ENCODE assay signal across 14 cellular contexts in the genomic region with DNA sequence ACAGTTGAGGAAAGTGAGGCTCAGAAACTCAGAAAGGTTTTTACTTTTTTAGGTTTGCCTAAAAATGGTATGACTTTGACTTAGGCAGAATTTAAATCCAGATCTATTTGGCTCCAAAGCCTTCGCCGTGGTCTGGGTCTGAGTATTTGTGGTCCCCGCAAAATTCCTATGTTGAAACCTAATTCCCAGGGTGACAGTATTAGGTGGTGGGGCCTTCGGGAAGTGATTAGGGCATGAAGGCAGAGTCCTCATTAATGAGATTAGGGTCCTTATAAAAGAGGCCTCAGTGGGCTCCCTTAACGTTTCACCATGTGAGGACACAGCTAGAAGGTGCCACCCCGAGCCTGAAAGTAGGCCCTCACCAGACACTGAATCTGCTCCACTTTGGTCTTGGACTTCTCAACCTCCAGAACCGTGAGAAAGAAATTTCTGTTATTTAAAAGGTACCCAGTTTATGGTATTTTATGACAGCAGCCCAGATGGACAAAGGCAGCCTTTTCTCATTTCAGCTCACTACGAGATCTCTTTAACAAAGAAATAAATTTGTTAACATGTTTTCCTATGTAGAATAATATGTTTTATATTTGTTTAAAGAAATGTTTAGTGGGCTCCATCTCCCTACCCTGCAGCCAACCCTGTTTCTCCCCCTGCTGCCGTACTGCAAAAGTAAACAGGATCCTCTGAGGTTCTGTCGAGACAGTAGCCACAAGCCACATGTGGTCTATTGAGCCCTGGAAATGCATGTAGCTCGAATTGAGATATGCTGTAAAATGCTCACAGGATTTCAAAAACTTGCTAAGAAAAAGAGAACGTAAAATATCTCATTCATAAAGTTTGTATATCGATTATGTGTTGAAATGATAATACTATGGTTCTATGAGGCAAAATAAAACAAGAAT.
DNase-seq lines count a peak whose midpoint lies in the region; ATAC-seq and TF ChIP-seq lines count a peak whose summit lies in the region.
"Had no signal": no experiment of that assay in that cellular context is flagged by ENCODE, and none has a peak within 500 bp of the region (broad histone marks: within the 10 kb centered on the region; RNA-seq: fewer than 3 reads in every experiment).

No MANE protein-coding gene starts in this region.

- peak; percentile 52 for DNase-seq in DMS 273 (lab: John Stamatoyannopoulos, UW; ENCODE audit: unreplicated experiment)
- DNase-seq in DMS 273 treated with DMSO at 0.1 percent for 48 hours (lab: John Stamatoyannopoulos, UW) = no peak
- DNase-seq in Jurkat, Clone E6-1 (ENCODE audit: low read depth, low spot score) = peak; percentile 53
- peak; percentile 15 for DNase-seq in astrocyte of the cerebellum (ENCODE audit: low read depth)
- DNase-seq in osteoblast (ENCODE audit: insufficient read length, low spot score, missing footprints) = no peak
- no peak for DNase-seq in sciatic nerve (ENCODE audit: low spot score)
- no peak for DNase-seq in tibial nerve (ENCODE audit: low spot score in 2 of 2)
- no peak for DNase-seq in AG08395 (ENCODE audit: low spot score)
- DNase-seq: activated CD4-positive, alpha-beta T cell treated with anti-CD3 and anti-CD28 coated beads for 1 hour; body of pancreas; NCI-H1694 treated with DMSO at 0.1 percent for 48 hours; thyroid gland had no signal

- no peak overlapping the region for H3K4me3 ChIP-seq in Jurkat, Clone E6-1 (ENCODE audit: low read length)
- H3K4me3 ChIP-seq in astrocyte of the cerebellum (ENCODE audit: low read depth, low read length) (no peak overlapping the region), osteoblast (ENCODE audit: insufficient read depth, low read length) (no peak overlapping the region), tibial nerve (no peak overlapping the region)
- H3K4me3 ChIP-seq: body of pancreas, skin epidermis, thyroid gland had no signal

- H3K27me3 ChIP-seq in osteoblast (ENCODE audit: insufficient read depth, low read length) (no peaks in the 10 kb centered on the region), tibial nerve (no peaks in the 10 kb centered on the region)
- H3K27me3 ChIP-seq: body of pancreas, thyroid gland had no signal

- no peak for TF ChIP-seq POLR2A in tibial nerve (IDR thresholded peaks at IDR 0.05)

- in situ Hi-C loops in astrocyte of the cerebellum (cut with HindIII; ENCODE audit: low sequenced_read_pairs) = no loop called here

- H3K4me1 ChIP-seq in osteoblast (ENCODE audit: insufficient read depth, low read length) (peaks cover 19% of the 10 kb centered on the region), tibial nerve (peaks cover 0 to 8% (median 0%) of the 10 kb centered on the region in 4 donors)

- H3K4me2 ChIP-seq in osteoblast (ENCODE audit: insufficient read depth, low read length) = no peak overlapping the region

- H3K27ac ChIP-seq in osteoblast (ENCODE audit: low read depth, low read length) = no peak overlapping the region
- peak overlapping the region in 1 of 4 donors; percentile 19 for H3K27ac ChIP-seq in tibial nerve
- H3K27ac ChIP-seq: 22Rv1, skin epidermis had no signal

- H4K20me1 ChIP-seq in osteoblast (ENCODE audit: insufficient read depth, low read length) = no peaks in the 10 kb centered on the region

- TF ChIP-seq EP300 in tibial nerve (IDR thresholded peaks at IDR 0.05) = no peak

- H2AFZ ChIP-seq in osteoblast (ENCODE audit: low read length) = peak overlapping the region; percentile 36

- no peak for ATAC-seq in sciatic nerve

- no peaks in the 10 kb centered on the region for H3K36me3 ChIP-seq in osteoblast (ENCODE audit: insufficient read depth, low read length)
- no peaks in the 10 kb centered on the region for H3K36me3 ChIP-seq in tibial nerve
- H3K36me3 ChIP-seq: thyroid gland had no signal

- TF ChIP-seq CTCF in astrocyte of the cerebellum (IDR thresholded peaks at IDR 0.05; ENCODE audit: low read depth, low read length, missing control alignments) (no peak), osteoblast (IDR thresholded peaks at IDR 0.05; ENCODE audit: extremely low read depth, low read depth, low read length) (no peak), tibial nerve (IDR thresholded peaks at IDR 0.05) (no peak)

- intact Hi-C loops in sciatic nerve (cut with DNase I) = no loop called here

- H3K9me3 ChIP-seq in osteoblast (ENCODE audit: low read depth, low read length) (no peaks in the 10 kb centered on the region), tibial nerve (no peaks in the 10 kb centered on the region)
- H3K9me3 ChIP-seq: body of pancreas, thyroid gland had no signal

- no peaks in the 10 kb centered on the region for H3K79me2 ChIP-seq in osteoblast (ENCODE audit: insufficient read depth, low read length)

- WGBS in tibial nerve, 2 donors = 77 to 79% methylated on average over 13 of the region's 13 CpGs

Comparison
In these comparisons a context has a peak if more than half of its experiments do, and no peak if none do; other contexts are left out.
1. DNase-seq: peak in DMS 273 (single experiment), Jurkat, Clone E6-1 (single experiment) and astrocyte of the cerebellum (single experiment); none in DMS 273 treated with DMSO at 0.1 percent for 48 hours (single experiment), osteoblast (single experiment), sciatic nerve (single experiment), tibial nerve (0 of 2) and AG08395 (single experiment).